Comparison of ENCODE assay signal across 23 cellular contexts in the genomic region with DNA sequence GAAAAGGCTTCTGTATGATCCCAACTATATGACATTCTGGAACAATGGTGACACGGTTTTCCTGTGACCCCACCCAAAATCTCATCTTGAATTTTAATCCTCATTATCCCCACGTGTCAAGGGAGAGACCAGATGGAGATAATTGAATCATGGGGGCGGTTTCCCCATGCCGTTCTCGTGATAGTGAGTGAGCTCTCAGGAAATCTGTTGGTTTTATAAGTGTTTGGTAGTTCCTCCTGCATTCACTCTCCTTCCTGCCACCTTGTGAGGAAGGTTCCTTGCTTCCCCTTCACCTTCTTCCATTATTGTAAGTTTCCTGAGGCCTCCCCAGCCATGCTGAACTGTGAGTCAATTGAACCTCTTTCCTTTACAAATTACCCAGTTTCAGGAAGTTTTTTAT. TPM values are rescaled to one million over a fixed set of nuclear protein-coding genes. Genes with fewer than 3 reads are reported as not detected.
A peak's percentile ranks its signal among the peaks of the same experiment; 100 is the strongest.
DNase-seq lines count a peak whose midpoint lies in the region; TF ChIP-seq lines count a peak whose summit lies in the region.
"Had no signal": no experiment of that assay in that cellular context is flagged by ENCODE, and none has a peak within 500 bp of the region (broad histone marks: within the 10 kb centered on the region; RNA-seq: fewer than 3 reads in every experiment).

No MANE protein-coding gene starts in this region.

- no peaks in the 10 kb centered on the region for H3K27me3 Mint-ChIP-seq in CD4-positive, alpha-beta memory T cell

- H3K27ac Mint-ChIP-seq in CD4-positive, alpha-beta memory T cell: peak overlapping the region in 6 of 7 donors; percentile 18 to 68 (median 48)

- peaks cover 0 to 7% of the 10 kb centered on the region in 2 donors for H3K36me3 Mint-ChIP-seq in CD4-positive, alpha-beta memory T cell
- H3K36me3 Mint-ChIP-seq: CD14-positive monocyte had no signal

- no peak overlapping the region for H3K27ac ChIP-seq in CD4-positive, alpha-beta memory T cell (ENCODE audit: low read depth, low read length)
- H3K27ac ChIP-seq: 22Rv1, GM23248 had no signal

- peak overlapping the region in 3 of 8 donors; percentile 35 to 80 (median 67) for H3K4me3 Mint-ChIP-seq in CD4-positive, alpha-beta memory T cell
- H3K4me3 Mint-ChIP-seq: CD14-positive monocyte had no signal

- POLR2A ChIA-PET in CD4-positive, alpha-beta memory T cell (lab: Charles Lee; ENCODE audit: partially characterized antibody): interaction anchor here (0.8 kb wide), 1 partner anchor 19 kb away, joined by 3 read pairs; no protein-coding TSS in a partner anchor

- intact Hi-C loops in CD4-positive, alpha-beta memory T cell (cut with micrococcal nuclease): loop anchor here (2.0 kb wide), 1 partner anchor 13 kb away; no protein-coding TSS in a partner anchor

- no peak for TF ChIP-seq CTCF in GM13976 (IDR thresholded peaks at IDR 0.05; ENCODE audit: borderline replicate concordance, control extremely low read depth, extremely low read depth, insufficient read depth, missing control alignments)

- H3K27me3 ChIP-seq in CD4-positive, alpha-beta memory T cell (ENCODE audit: insufficient read depth, low read length): no peaks in the 10 kb centered on the region

- H3K36me3 ChIP-seq in CD4-positive, alpha-beta memory T cell (ENCODE audit: insufficient read depth, low read length): no peaks in the 10 kb centered on the region

- peaks cover 0 to 9% (median 6%) of the 10 kb centered on the region in 8 donors for H3K9me3 Mint-ChIP-seq in CD4-positive, alpha-beta memory T cell

- peaks cover 15 to 51% (median 25%) of the 10 kb centered on the region in 4 donors for H3K4me1 Mint-ChIP-seq in CD4-positive, alpha-beta memory T cell

- in situ Hi-C loops in GM13976 (cut with MboI; ENCODE audit: low sequenced_read_pairs, unreplicated experiment): no loop called here

- H3K9me3 ChIP-seq in CD4-positive, alpha-beta memory T cell (ENCODE audit: control insufficient read depth in 1 of 2, low read length in 2 of 2): no peaks in the 10 kb centered on the region
- H3K9me3 ChIP-seq: Caco-2, SK-N-SH had no signal

- H3K4me1 ChIP-seq in CD4-positive, alpha-beta memory T cell (ENCODE audit: insufficient read depth, low read length): peaks cover under 1% of the 10 kb centered on the region
- H3K4me1 ChIP-seq: Caco-2 had no signal

- DNase-seq in DMS 273 (lab: John Stamatoyannopoulos, UW; ENCODE audit: unreplicated experiment): peak; percentile 52
- no peak for DNase-seq in DMS 273 treated with DMSO at 0.1 percent for 48 hours (lab: John Stamatoyannopoulos, UW)
- no peak for DNase-seq in CD4-positive, alpha-beta memory T cell
- peak; percentile 91 to 94 for DNase-seq in NCI-H524 (lab: John Stamatoyannopoulos, UW)
- peak; percentile 59 for DNase-seq in dermis blood vessel endothelial cell
- DNase-seq in GM13976 (ENCODE audit: low spot score): no peak
- DNase-seq in activated CD4-positive, alpha-beta T cell treated with anti-CD3 and anti-CD28 coated beads for 48 hours: no peak
- DNase-seq in NCI-H2196 (lab: John Stamatoyannopoulos, UW; ENCODE audit: unreplicated experiment): no peak
- DNase-seq: Caco-2, DMS53, EL, GM23248, HCEC 1CT, NCI-H1417, NCI-H187 treated with DMSO at 0.1 percent for 48 hours, NCI-H446, NCI-H748 treated with DMSO at 0.1 percent for 48 hours, PC-3, RPMI8226, SHP77 treated with DMSO at 0.1 percent for 48 hours, SK-N-SH had no signal

- no peak overlapping the region for H3K4me3 ChIP-seq in CD4-positive, alpha-beta memory T cell (ENCODE audit: low read length in 2 of 2)
- H3K4me3 ChIP-seq: GM23248 had no signal

- CTCF ChIA-PET in CD4-positive, alpha-beta memory T cell (lab: Charles Lee; ENCODE audit: partially characterized antibody): no interaction called here

RNA-seq across cellular contexts. Expression of gene TSPAN18, which starts 53.1 kb away (rescaled TPM):
- total RNA-seq in CD4-positive, alpha-beta memory T cell: 10 to 100 TPM; 17.1 to 19.3 TPM
- polyA plus RNA-seq in CD4-positive, alpha-beta memory T cell: 10 to 100 TPM in 1 of 2 donors, 1 to 10 TPM in 1; 7.3 to 48.6 TPM
- total RNA-seq in dermis blood vessel endothelial cell: 48.3 and 74.5 TPM in 2 replicates
- total RNA-seq: PC-3 had no signal
- polyA plus RNA-seq: CD14-positive monocyte had no signal

Comparison
In these comparisons a context has a peak if more than half of its experiments do, and no peak if none do; other contexts are left out.
1. DNase-seq: peak in DMS 273 (single experiment), NCI-H524 (2 of 2) and dermis blood vessel endothelial cell (single experiment); none in DMS 273 treated with DMSO at 0.1 percent for 48 hours (single experiment), CD4-positive, alpha-beta memory T cell (0 of 5), GM13976 (single experiment), activated CD4-positive, alpha-beta T cell treated with anti-CD3 and anti-CD28 coated beads for 48 hours (single experiment) and NCI-H2196 (single experiment).